Comparison of ENCODE assay signal across 15 cellular contexts in genomic region chr17:76527016-76527415, GRCh38. TPM values are rescaled to one million over a fixed set of nuclear protein-coding genes. Genes with fewer than 3 reads are reported as not detected.
DNase-seq lines count a peak whose midpoint lies in the region; ATAC-seq and TF ChIP-seq lines count a peak whose summit lies in the region.
"Not testable (repeated sequence)": the region's sequence is repeated elsewhere in the genome, so short reads cannot be mapped to it uniquely, and the experiment has no call there.
"Had no signal": no experiment of that assay in that cellular context is flagged by ENCODE, and none has a peak within 500 bp of the region (broad histone marks: within the 10 kb centered on the region; RNA-seq: fewer than 3 reads in every experiment).

No MANE protein-coding gene starts in this region.

- H3K4me1 ChIP-seq in Caco-2 (peaks cover 15% of the 10 kb centered on the region), OCI-LY7 (ENCODE audit: insufficient read depth, low read length, poor library complexity, severe bottlenecking) (peaks cover 52% of the 10 kb centered on the region), right atrium auricular region (peaks cover 0 to 74% of the 10 kb centered on the region in 2 donors), upper lobe of left lung (peaks cover 67 to 75% (median 69%) of the 10 kb centered on the region in 4 donors)

- H3K4me1 Mint-ChIP-seq in Caco-2 (ENCODE audit: low read depth, unreplicated experiment) = not testable (repeated sequence)
- H3K4me1 Mint-ChIP-seq in activated naive CD4-positive, alpha-beta T cell treated with anti-CD3 and anti-CD28 coated beads, Interleukin-2, amount 50 U/mL, for 24 hours = peaks cover 36% of the 10 kb centered on the region
- peaks cover 25 to 36% of the 10 kb centered on the region in 2 donors for H3K4me1 Mint-ChIP-seq in natural killer cell treated with Interleukin-12 subunit alpha and Interleukin-12 subunit beta and Interleukin-15 and Interleukin-18, amount 100 ng/mL, for 72 hours (ENCODE audit: low read depth in 2 of 2)
- peaks cover 34% of the 10 kb centered on the region for H3K4me1 Mint-ChIP-seq in stimulated activated effector memory CD8-positive, alpha-beta T cell treated with anti-CD3 and anti-CD28 coated beads, Interleukin-12 subunit alpha, Interleukin-12 subunit beta, amount 100 ng/mL, for 72 hours

- H3K4me3 ChIP-seq in Caco-2 (ENCODE audit: low read depth, low read length); upper lobe of left lung: not testable (repeated sequence)
- peak overlapping the region; percentile 68 for H3K4me3 ChIP-seq in OCI-LY7 (ENCODE audit: low read depth, low read length, poor library complexity, severe bottlenecking)
- peak overlapping the region in 1 of 59 donors; percentile 20 for H3K4me3 ChIP-seq in dorsolateral prefrontal cortex
- peak overlapping the region in 1 of 2 donors; percentile 36 for H3K4me3 ChIP-seq in right atrium auricular region

- not testable (repeated sequence) for H3K36me3 ChIP-seq in Caco-2 (ENCODE audit: control insufficient read depth, insufficient read depth, low read length); OCI-LY7 (ENCODE audit: insufficient read depth, low read length); right atrium auricular region; upper lobe of left lung

- peak overlapping the region; percentile 84 for H3K4me2 ChIP-seq in OCI-LY7 (ENCODE audit: low read length)

- H3K4me3 Mint-ChIP-seq in Caco-2 (ENCODE audit: unreplicated experiment) = not testable (repeated sequence)
- peak overlapping the region; percentile 8 for H3K4me3 Mint-ChIP-seq in activated naive CD4-positive, alpha-beta T cell treated with anti-CD3 and anti-CD28 coated beads, Interleukin-2, amount 50 U/mL, for 24 hours
- peak overlapping the region; percentile 56 for H3K4me3 Mint-ChIP-seq in natural killer cell treated with Interleukin-12 subunit alpha and Interleukin-12 subunit beta and Interleukin-15 and Interleukin-18, amount 100 ng/mL, for 72 hours
- H3K4me3 Mint-ChIP-seq in stimulated activated effector memory CD8-positive, alpha-beta T cell treated with anti-CD3 and anti-CD28 coated beads, Interleukin-12 subunit alpha, Interleukin-12 subunit beta, amount 100 ng/mL, for 72 hours = peak overlapping the region; percentile 53

- BruUV-seq in Caco-2 (replicated peaks; lab: Mats Ljungman, UMichigan); OCI-LY7 (replicated peaks; lab: Mats Ljungman, UMichigan): not testable (repeated sequence)

- not testable (repeated sequence) for H3K79me2 ChIP-seq in OCI-LY7 (ENCODE audit: insufficient read depth, low read depth, low read length)

- H4K20me1 ChIP-seq in OCI-LY7 (ENCODE audit: insufficient read depth, low read length) = not testable (repeated sequence)

- H3K27ac ChIP-seq in OCI-LY7 (ENCODE audit: low read depth, low read length, poor library complexity, severe bottlenecking) (peak overlapping the region; percentile 94), dorsolateral prefrontal cortex (peak overlapping the region in 33 of 59 donors; percentile 4 to 96 (median 69)), right atrium auricular region (peak overlapping the region; percentile 94), upper lobe of left lung (peak overlapping the region; percentile 85 to 93 (median 90))

- H3K9me2 ChIP-seq in OCI-LY7 (ENCODE audit: insufficient read depth, low read length) = not testable (repeated sequence)

- 74 to 75% methylated on average over 8 to 9 of the region's 9 CpGs for WGBS in upper lobe of left lung, 2 donors

- peak overlapping the region; percentile 9 for H3K27ac Mint-ChIP-seq in Caco-2 (ENCODE audit: unreplicated experiment)
- not testable (repeated sequence) for H3K27ac Mint-ChIP-seq in activated naive CD4-positive, alpha-beta T cell treated with anti-CD3 and anti-CD28 coated beads, Interleukin-2, amount 50 U/mL, for 24 hours
- peak overlapping the region in 1 of 2 donors; percentile 43 for H3K27ac Mint-ChIP-seq in natural killer cell treated with Interleukin-12 subunit alpha and Interleukin-12 subunit beta and Interleukin-15 and Interleukin-18, amount 100 ng/mL, for 72 hours
- peak overlapping the region; percentile 50 for H3K27ac Mint-ChIP-seq in stimulated activated effector memory CD8-positive, alpha-beta T cell treated with anti-CD3 and anti-CD28 coated beads, Interleukin-12 subunit alpha, Interleukin-12 subunit beta, amount 100 ng/mL, for 72 hours

- not testable (repeated sequence) for H3K27me3 Mint-ChIP-seq in Caco-2 (ENCODE audit: insufficient read depth, unreplicated experiment); activated naive CD4-positive, alpha-beta T cell treated with anti-CD3 and anti-CD28 coated beads, Interleukin-2, amount 50 U/mL, for 24 hours; natural killer cell treated with Interleukin-12 subunit alpha and Interleukin-12 subunit beta and Interleukin-15 and Interleukin-18, amount 100 ng/mL, for 72 hours

- H3K9me3 ChIP-seq in Caco-2; OCI-LY7 (ENCODE audit: low read length); right atrium auricular region; upper lobe of left lung: not testable (repeated sequence)

- H3K36me3 Mint-ChIP-seq in Caco-2 (ENCODE audit: insufficient read depth, unreplicated experiment); activated naive CD4-positive, alpha-beta T cell treated with anti-CD3 and anti-CD28 coated beads, Interleukin-2, amount 50 U/mL, for 24 hours; natural killer cell treated with Interleukin-12 subunit alpha and Interleukin-12 subunit beta and Interleukin-15 and Interleukin-18, amount 100 ng/mL, for 72 hours; stimulated activated effector memory CD8-positive, alpha-beta T cell treated with anti-CD3 and anti-CD28 coated beads, Interleukin-12 subunit alpha, Interleukin-12 subunit beta, amount 100 ng/mL, for 72 hours: not testable (repeated sequence)

- not testable (repeated sequence) for H3K27me3 ChIP-seq in Caco-2 (replicated peaks; ENCODE audit: control insufficient read depth, insufficient read depth, low read length); dorsolateral prefrontal cortex; right atrium auricular region; upper lobe of left lung

- TF ChIP-seq EP300 in upper lobe of left lung (IDR thresholded peaks at IDR 0.05) = not testable (repeated sequence)

- DNase-seq in Caco-2; OCI-LY7 (ENCODE audit: low spot score); dorsolateral prefrontal cortex; right atrium auricular region (ENCODE audit: low spot score); natural killer cell treated with Interleukin-12 subunit alpha and Interleukin-12 subunit beta and Interleukin-15 and Interleukin-18, amount 100 ng/mL, for 72 hours (ENCODE audit: low spot score); stimulated activated effector memory CD8-positive, alpha-beta T cell treated with anti-CD3 and anti-CD28 coated beads, Interleukin-12 subunit alpha, Interleukin-12 subunit beta, amount 100 ng/mL, for 72 hours (ENCODE audit: low spot score in 2 of 2); upper lobe of left lung: not testable (repeated sequence)

- intact Hi-C loops in Caco-2 (cut with micrococcal nuclease; ENCODE audit: unreplicated experiment); OCI-LY7 (cut with micrococcal nuclease; ENCODE audit: unreplicated experiment): not testable (repeated sequence)
- intact Hi-C loops in dorsolateral prefrontal cortex (cut with DNase I) = loop anchor here (10.0 kb wide), 2 partner anchors 98 to 148 kb away; no protein-coding TSS in a partner anchor

- TF ChIP-seq CTCF in Caco-2 (IDR thresholded peaks at IDR 0.05; ENCODE audit: insufficient read depth in 1 of 2, low read depth in 1 of 2, low read length in 1 of 2, severe bottlenecking in 1 of 2, unreplicated experiment in 1 of 2); OCI-LY7 (conservative IDR thresholded peaks at IDR 0.05; ENCODE audit: low read length); dorsolateral prefrontal cortex (IDR thresholded peaks at IDR 0.05 in 54 of 56, conservative IDR thresholded peaks at IDR 0.05 in 2 of 56; ENCODE audit: low read depth in 1 of 56, partially characterized antibody in 56 of 56); right atrium auricular region (IDR thresholded peaks at IDR 0.05); upper lobe of left lung (IDR thresholded peaks at IDR 0.05): not testable (repeated sequence)

- not testable (repeated sequence) for TF ChIP-seq POLR2A in upper lobe of left lung (IDR thresholded peaks at IDR 0.05)

- POLR2A ChIA-PET in Caco-2 (lab: Charles Lee) = not testable (repeated sequence)
- POLR2A ChIA-PET in OCI-LY7 (lab: Charles Lee) = interaction anchor here (0.9 to 3.3 kb wide), 4 partner anchors 25 to 145 kb away, joined by 3 to 53 read pairs (median 3); no protein-coding TSS in a partner anchor

- CTCF ChIA-PET in Caco-2 (lab: Charles Lee) = interaction anchor here (1.2 kb wide), 1 partner anchor 14 kb away, joined by 4 read pairs; no protein-coding TSS in a partner anchor
- CTCF ChIA-PET in OCI-LY7 (lab: Charles Lee; ENCODE audit: unreplicated experiment) = interaction anchor here (1.2 to 1.8 kb wide), 2 partner anchors 31 to 33 kb away, joined by 3 to 7 read pairs; no protein-coding TSS in a partner anchor

- H3K9me3 Mint-ChIP-seq in Caco-2 (ENCODE audit: unreplicated experiment); activated naive CD4-positive, alpha-beta T cell treated with anti-CD3 and anti-CD28 coated beads, Interleukin-2, amount 50 U/mL, for 24 hours; natural killer cell treated with Interleukin-12 subunit alpha and Interleukin-12 subunit beta and Interleukin-15 and Interleukin-18, amount 100 ng/mL, for 72 hours; stimulated activated effector memory CD8-positive, alpha-beta T cell treated with anti-CD3 and anti-CD28 coated beads, Interleukin-12 subunit alpha, Interleukin-12 subunit beta, amount 100 ng/mL, for 72 hours: not testable (repeated sequence)

- peak overlapping the region; percentile 84; the same call in 1 of the 2 replicates for H2AFZ ChIP-seq in OCI-LY7 (ENCODE audit: low read length)

- not testable (repeated sequence) for ATAC-seq in natural killer cell treated with Interleukin-12 subunit alpha and Interleukin-12 subunit beta and Interleukin-15 and Interleukin-18, amount 100 ng/mL, for 72 hours; stimulated activated effector memory CD8-positive, alpha-beta T cell treated with anti-CD3 and anti-CD28 coated beads, Interleukin-12 subunit alpha, Interleukin-12 subunit beta, amount 100 ng/mL, for 72 hours; upper lobe of left lung (ENCODE audit: low FRiP score in 2 of 2)

RNA-seq across cellular contexts. Expression of gene CYGB, which starts 10.5 kb away (rescaled TPM):
- total RNA-seq in Caco-2 (2022) (0.32 and 1.0 TPM in 2 replicates), OCI-LY7 (2022) (0.22 and 0.44 TPM in 2 replicates), dorsolateral prefrontal cortex (10 to 100 TPM in 118 of 120 experiments, 1 to 10 TPM in 2; 7.1 to 34.6 (median 19.7) TPM), right atrium auricular region (10 to 100 TPM; 23.0 to 48.7 TPM), upper lobe of left lung (10 to 100 TPM in 5 of 6 donors, 1 to 10 TPM in 1; 6.4 to 33.9 (median 16.6) TPM)
- total RNA-seq in OCI-LY7 (2014; rRNA removed; shearing (Covaris generic)) = 0.33 and 0.57 TPM in 2 replicates
- 1 to 10 TPM; 1.0 to 2.9 TPM for total RNA-seq in natural killer cell treated with Interleukin-12 subunit alpha and Interleukin-12 subunit beta and Interleukin-15 and Interleukin-18, amount 100 ng/mL, for 72 hours

RNA-seq across cellular contexts. Expression of gene PRCD, which starts 12.8 kb away (rescaled TPM):
- not detected in 2 replicates for total RNA-seq in Caco-2 (2022)
- total RNA-seq in OCI-LY7 (2014; rRNA removed; shearing (Covaris generic)) = 5.7 and 6.3 TPM in 2 replicates
- 11.7 and 15.9 TPM in 2 replicates for total RNA-seq in OCI-LY7 (2022)
- total RNA-seq in dorsolateral prefrontal cortex = 10 to 100 TPM in 118 of 120 experiments, 1 to 10 TPM in 2; 9.7 to 74.7 (median 21.5) TPM
- total RNA-seq in right atrium auricular region = 1 to 10 TPM; 2.1 to 3.5 TPM
- total RNA-seq in natural killer cell treated with Interleukin-12 subunit alpha and Interleukin-12 subunit beta and Interleukin-15 and Interleukin-18, amount 100 ng/mL, for 72 hours = under 1 TPM in 1 of 2 donors, not detected in 1; 0.78 TPM
- 10 to 100 TPM in 1 of 6 donors, 1 to 10 TPM in 4, not detected in 1; 3.0 to 13.9 (median 7.2) TPM for total RNA-seq in upper lobe of left lung
- total RNA-seq: NCI-H460; T-helper 1 cell treated with Interleukin-12 subunit alpha and Interleukin-12 subunit beta and Interleukin-4 antibody, amounts not matched to agents 30 ng/mL and 1 ng/mL, for 36 hours had no signal

RNA-seq across cellular contexts. Expression of gene RHBDF2, which starts 25.8 kb away (rescaled TPM):
- total RNA-seq in Caco-2 (2022) = 33.8 and 37.2 TPM in 2 replicates
- total RNA-seq in OCI-LY7 (2014; rRNA removed; shearing (Covaris generic)) = 122 and 144 TPM in 2 replicates
- 158 and 173 TPM in 2 replicates for total RNA-seq in OCI-LY7 (2022)
- 10 to 100 TPM in 119 of 120 experiments, 1 to 10 TPM in 1; 7.0 to 64.1 (median 28.9) TPM for total RNA-seq in dorsolateral prefrontal cortex
- total RNA-seq in right atrium auricular region = 10 to 100 TPM; 13.6 to 14.8 TPM
- 100 to 1,000 TPM; 156 to 234 TPM for total RNA-seq in natural killer cell treated with Interleukin-12 subunit alpha and Interleukin-12 subunit beta and Interleukin-15 and Interleukin-18, amount 100 ng/mL, for 72 hours
- 100 to 1,000 TPM in 2 of 6 donors, 10 to 100 TPM in 4; 34.3 to 137 (median 47.6) TPM for total RNA-seq in upper lobe of left lung

RNA-seq across cellular contexts. Expression of gene ST6GALNAC2, which starts 58.6 kb away (rescaled TPM):
- total RNA-seq in Caco-2 (2022) (0.77 and 2.5 TPM in 2 replicates), OCI-LY7 (2022) (not detected in 2 replicates), dorsolateral prefrontal cortex (10 to 100 TPM in 1 of 120 experiments, 1 to 10 TPM in 98, under 1 TPM in 16, not detected in 5; 0.38 to 10.0 (median 1.8) TPM), right atrium auricular region (1 to 10 TPM; 4.5 to 6.4 TPM), upper lobe of left lung (10 to 100 TPM; 24.4 to 63.5 (median 39.8) TPM)
- not detected in 2 replicates for total RNA-seq in OCI-LY7 (2014; rRNA removed; shearing (Covaris generic))
- under 1 TPM in 1 of 2 donors, not detected in 1; 0.62 TPM for total RNA-seq in natural killer cell treated with Interleukin-12 subunit alpha and Interleukin-12 subunit beta and Interleukin-15 and Interleukin-18, amount 100 ng/mL, for 72 hours
- total RNA-seq: T-helper 1 cell treated with Interleukin-12 subunit alpha and Interleukin-12 subunit beta and Interleukin-4 antibody, amounts not matched to agents 30 ng/mL and 1 ng/mL, for 36 hours had no signal

RNA-seq across cellular contexts. Expression of gene AANAT, which starts 59.6 kb away (rescaled TPM):
- total RNA-seq in Caco-2 (2022) = not detected in 2 replicates
- total RNA-seq in OCI-LY7 (2014; rRNA removed; shearing (Covaris generic)) = not detected in 2 replicates
- not detected in 2 replicates for total RNA-seq in OCI-LY7 (2022)
- total RNA-seq in dorsolateral prefrontal cortex = 1 to 10 TPM in 8 of 120 experiments, under 1 TPM in 34, not detected in 78; 0.22 to 2.0 (median 0.62) TPM
- not detected for total RNA-seq in right atrium auricular region
- under 1 TPM in 1 of 2 donors, not detected in 1; 0.78 TPM for total RNA-seq in natural killer cell treated with Interleukin-12 subunit alpha and Interleukin-12 subunit beta and Interleukin-15 and Interleukin-18, amount 100 ng/mL, for 72 hours
- total RNA-seq in upper lobe of left lung = not detected
- total RNA-seq: G401; GM23248; kidney; mesenteric fat pad; NCI-H460; T-helper 1 cell treated with Interleukin-12 subunit alpha and Interleukin-12 subunit beta and Interleukin-4 antibody, amounts not matched to agents 30 ng/mL and 1 ng/mL, for 36 hours; ureter had no signal
